ENCODE assay signal across 21 cellular contexts in genomic region chr3:187932530-187932929, GRCh38.
"Had no signal": no experiment of that assay in that cellular context is flagged by ENCODE, and none has a peak within 500 bp of the region (broad histone marks: within the 10 kb centered on the region; RNA-seq: fewer than 3 reads in every experiment).

No MANE protein-coding gene starts in this region.

- DNase-seq: esophagus squamous epithelium; foreskin fibroblast; head of caudate nucleus; hypothalamus; kidney glomerular epithelial cell; mammary epithelial cell; mucosa of descending colon; naive thymus-derived CD8-positive, alpha-beta T cell; psoas muscle; retina; stimulated activated CD4-positive, alpha-beta T cell treated with anti-CD3 and anti-CD28 coated beads, Interleukin-2, amount 100 ng/mL, for 24 hours; stimulated activated CD4-positive, alpha-beta T cell treated with anti-CD3 and anti-CD28 coated beads, Interleukin-4, amount 100 ng/mL, for 4 hours; stimulated activated naive CD4-positive, alpha-beta T cell; stomach; substantia nigra; transverse colon had no signal

- H3K27ac ChIP-seq: esophagus squamous epithelium, neutrophil, psoas muscle, stomach, thoracic aorta, transverse colon had no signal

- ATAC-seq: mucosa of descending colon; naive thymus-derived CD8-positive, alpha-beta T cell; sciatic nerve had no signal

- H3K4me3 ChIP-seq: esophagus squamous epithelium, mucosa of descending colon, psoas muscle, stomach, thoracic aorta, transverse colon had no signal

- H3K36me3 ChIP-seq: esophagus squamous epithelium, neutrophil, stomach, thoracic aorta, transverse colon had no signal

- H3K4me1 ChIP-seq: esophagus squamous epithelium, transverse colon had no signal

- H3K9me3 ChIP-seq: esophagus squamous epithelium, mucosa of descending colon, neutrophil, psoas muscle, stomach, thoracic aorta, transverse colon had no signal

- H3K27me3 ChIP-seq: esophagus squamous epithelium, neutrophil, stomach, transverse colon had no signal

- FAIRE-seq: colon, islet of Langerhans had no signal
